9 cellular contexts compared by ENCODE assay signal in genomic region chr4:177290780-177291179, GRCh38.
"Had no signal": no experiment of that assay in that cellular context is flagged by ENCODE, and none has a peak within 500 bp of the region (broad histone marks: within the 10 kb centered on the region; RNA-seq: fewer than 3 reads in every experiment).

No MANE protein-coding gene starts in this region.

- FAIRE-seq: H1, H54 had no signal

- H3K4me2 ChIP-seq: GM23338 had no signal

- DNase-seq: H9, HCEC 1CT, HFFc6, IMR-90, KBM-7 had no signal

- H2AFZ ChIP-seq: GM23338 had no signal

- ATAC-seq: GM23338 had no signal

- H3K27ac ChIP-seq: HL-60 had no signal

- H3K4me3 ChIP-seq: GM23338 had no signal
